In the genomic region with DNA sequence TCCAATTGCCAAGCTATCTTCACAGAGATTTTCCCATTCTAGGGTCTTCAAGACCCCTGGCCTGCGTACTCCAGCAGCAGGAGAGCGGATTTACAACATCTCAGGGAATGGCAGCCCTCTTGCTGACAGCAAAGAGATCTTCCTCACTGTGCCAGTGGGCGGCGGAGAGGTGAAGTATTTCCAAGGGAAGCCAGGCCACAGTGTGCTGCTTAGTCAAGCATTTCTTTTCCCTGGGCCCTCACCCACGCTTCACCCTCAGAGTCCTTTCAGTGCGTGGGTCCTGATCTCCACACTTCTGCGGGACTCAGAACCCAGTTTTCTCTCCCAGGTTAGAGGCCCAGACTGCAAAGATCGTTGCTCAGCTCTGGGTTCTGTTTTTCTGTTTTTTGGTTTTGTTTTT, we compare ENCODE assay signal across 1 cellular context.
TF ChIP-seq lines count a peak whose summit lies in the region.

No MANE protein-coding gene starts in this region.

TF ChIP-seq in SK-N-SH treated with all-trans-retinoic acid at 6 μM for 48 hours, 23 proteins besides CTCF, POLR2A, EP300 and RAD21 (continued from another document):
- TF ChIP-seq, protein P1, sequence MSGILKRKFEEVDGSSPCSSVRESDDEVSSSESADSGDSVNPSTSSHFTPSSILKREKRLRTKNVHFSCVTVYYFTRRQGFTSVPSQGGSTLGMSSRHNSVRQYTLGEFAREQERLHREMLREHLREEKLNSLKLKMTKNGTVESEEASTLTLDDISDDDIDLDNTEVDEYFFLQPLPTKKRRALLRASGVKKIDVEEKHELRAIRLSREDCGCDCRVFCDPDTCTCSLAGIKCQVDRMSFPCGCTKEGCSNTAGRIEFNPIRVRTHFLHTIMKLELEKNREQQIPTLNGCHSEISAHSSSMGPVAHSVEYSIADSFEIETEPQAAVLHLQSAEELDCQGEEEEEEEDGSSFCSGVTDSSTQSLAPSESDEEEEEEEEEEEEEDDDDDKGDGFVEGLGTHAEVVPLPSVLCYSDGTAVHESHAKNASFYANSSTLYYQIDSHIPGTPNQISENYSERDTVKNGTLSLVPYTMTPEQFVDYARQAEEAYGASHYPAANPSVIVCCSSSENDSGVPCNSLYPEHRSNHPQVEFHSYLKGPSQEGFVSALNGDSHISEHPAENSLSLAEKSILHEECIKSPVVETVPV (CRISPR knock-in tag; IDR thresholded peaks at IDR 0.05): no peak
- TF ChIP-seq, protein P2, sequence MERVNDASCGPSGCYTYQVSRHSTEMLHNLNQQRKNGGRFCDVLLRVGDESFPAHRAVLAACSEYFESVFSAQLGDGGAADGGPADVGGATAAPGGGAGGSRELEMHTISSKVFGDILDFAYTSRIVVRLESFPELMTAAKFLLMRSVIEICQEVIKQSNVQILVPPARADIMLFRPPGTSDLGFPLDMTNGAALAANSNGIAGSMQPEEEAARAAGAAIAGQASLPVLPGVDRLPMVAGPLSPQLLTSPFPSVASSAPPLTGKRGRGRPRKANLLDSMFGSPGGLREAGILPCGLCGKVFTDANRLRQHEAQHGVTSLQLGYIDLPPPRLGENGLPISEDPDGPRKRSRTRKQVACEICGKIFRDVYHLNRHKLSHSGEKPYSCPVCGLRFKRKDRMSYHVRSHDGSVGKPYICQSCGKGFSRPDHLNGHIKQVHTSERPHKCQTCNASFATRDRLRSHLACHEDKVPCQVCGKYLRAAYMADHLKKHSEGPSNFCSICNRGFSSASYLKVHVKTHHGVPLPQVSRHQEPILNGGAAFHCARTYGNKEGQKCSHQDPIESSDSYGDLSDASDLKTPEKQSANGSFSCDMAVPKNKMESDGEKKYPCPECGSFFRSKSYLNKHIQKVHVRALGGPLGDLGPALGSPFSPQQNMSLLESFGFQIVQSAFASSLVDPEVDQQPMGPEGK (CRISPR knock-in tag; IDR thresholded peaks at IDR 0.05; ENCODE audit: borderline replicate concordance): no peak
